ENCODE assay signal across 1 cellular context in genomic region chr3:71304261-71304646, GRCh38.
TF ChIP-seq lines count a peak whose summit lies in the region.

No MANE protein-coding gene starts in this region.

TF ChIP-seq in H1, 55 proteins besides CTCF, POLR2A, EP300 and RAD21 (continued from another document):
- no peak for TF ChIP-seq SUZ12 (IDR thresholded peaks at IDR 0.05; ENCODE audit: low read length)
- TF ChIP-seq CREB1 (IDR thresholded peaks at IDR 0.05): no peak
- TF ChIP-seq SAP30 (IDR thresholded peaks at IDR 0.05; ENCODE audit: insufficient read depth, insufficient replicate concordance, low read length): no peak
- TF ChIP-seq ZNF274 (IDR thresholded peaks at IDR 0.05; ENCODE audit: borderline replicate concordance, extremely low read depth, low read length): no peak
- TF ChIP-seq YY1 (IDR thresholded peaks at IDR 0.05; ENCODE audit: low read depth, low read length): no peak
